ENCODE assay signal across 8 cellular contexts in genomic region chr3:112293368-112294321, GRCh38. TPM values are rescaled to one million over a fixed set of nuclear protein-coding genes. Genes with fewer than 3 reads are reported as not detected.
A peak's percentile ranks its signal among the peaks of the same experiment; 100 is the strongest.
DNase-seq lines count a peak whose midpoint lies in the region; ATAC-seq and TF ChIP-seq lines count a peak whose summit lies in the region.

TSS of gene SLC9C1 (minus strand) at chr3:112294216. CDS start at chr3:112286791, 7,425 bp downstream.

- peaks cover 16% of the 10 kb centered on the region for H3K4me1 Mint-ChIP-seq in MCF 10A (ENCODE audit: insufficient read depth, unreplicated experiment)

- no peaks in the 10 kb centered on the region for H4K20me1 ChIP-seq in KMS-11 (ENCODE audit: insufficient read depth)

- peaks cover 67% of the 10 kb centered on the region for H3K4me1 ChIP-seq in KMS-11 (ENCODE audit: low read depth, poor library complexity, severe bottlenecking)
- H3K4me1 ChIP-seq in iPS-15b (ENCODE audit: control insufficient read depth, insufficient read depth, low read length), result peaks cover 10% of the 10 kb centered on the region

- H3K9me3 ChIP-seq in iPS-15b (ENCODE audit: control insufficient read depth, insufficient read depth, low read length), result no peaks in the 10 kb centered on the region

- H3K27me3 ChIP-seq in KMS-11 (ENCODE audit: insufficient read depth, low read depth), result no peaks in the 10 kb centered on the region
- H3K27me3 ChIP-seq in iPS-15b (ENCODE audit: control insufficient read depth, insufficient read depth, low read length), result no peaks in the 10 kb centered on the region

- intact Hi-C loops in MCF 10A (cut with micrococcal nuclease), result loop anchor here (1.0 kb wide), 6 partner anchors 34 to 238 kb away; no protein-coding TSS in a partner anchor
- intact Hi-C loops in sciatic nerve (cut with DNase I), result loop anchor here (5.0 kb wide), 1 partner anchor 229 kb away; no protein-coding TSS in a partner anchor

- peak within 1 kb of the TSS; percentile 49 for H3K9ac ChIP-seq in KMS-11
- peak within 1 kb of the TSS; percentile 18 for H3K9ac ChIP-seq in iPS-15b (ENCODE audit: low read depth, low read length)

- H3K9me3 Mint-ChIP-seq in MCF 10A (ENCODE audit: unreplicated experiment), result peaks cover 7% of the 10 kb centered on the region

- peak; percentile 94 for ATAC-seq in sciatic nerve

- TF ChIP-seq CTCF in GM20000 (IDR thresholded peaks at IDR 0.05; ENCODE audit: extremely low read depth, missing control alignments), result peak; percentile 39
- peak; percentile 73 for TF ChIP-seq CTCF in KMS-11 (conservative IDR thresholded peaks at IDR 0.05; ENCODE audit: low read depth, low read length)
- TF ChIP-seq CTCF in RWPE1 (conservative IDR thresholded peaks at IDR 0.05; ENCODE audit: low read depth), result peak; percentile 63
- peak; percentile 56 for TF ChIP-seq CTCF in MCF 10A (IDR thresholded peaks at IDR 0.05; ENCODE audit: unreplicated experiment)

- no peaks in the 10 kb centered on the region for H3K27me3 Mint-ChIP-seq in MCF 10A (ENCODE audit: insufficient read depth, unreplicated experiment)

- peak within 1 kb of the TSS; percentile 88 for H3K27ac Mint-ChIP-seq in MCF 10A (ENCODE audit: low read depth, unreplicated experiment)

- DNase-seq in DMS153 (lab: John Stamatoyannopoulos, UW) (peak; percentile 62), GM20000 (ENCODE audit: low spot score) (peak; percentile 44), RWPE1 (ENCODE audit: low spot score) (peak; percentile 23), MCF 10A (ENCODE audit: unreplicated experiment) (peak; percentile 84), sciatic nerve (ENCODE audit: low spot score) (peak; percentile 56), cerebellar nuclear complex (lab: John Stamatoyannopoulos, UW) (no peak)

- CTCF ChIA-PET in RWPE1 (lab: Yijun Ruan, JAX) (interaction anchor here (0.6 to 1.8 kb wide), 16 partner anchors 9 to 237 kb away, joined by 3 to 11 read pairs (median 4); partner anchors contain the start of gene CD200), MCF 10A (lab: Yijun Ruan, JAX) (interaction anchor here (0.6 to 7.1 kb wide), 58 partner anchors 9 to 576 kb away, joined by 3 to 98 read pairs (median 5); partner anchors contain the start of gene CD200)

- no peaks in the 10 kb centered on the region for H3K36me3 Mint-ChIP-seq in MCF 10A (ENCODE audit: insufficient read depth, unreplicated experiment)

- peak within 1 kb of the TSS; percentile 79 for H3K4me2 ChIP-seq in KMS-11

- peak within 1 kb of the TSS; percentile 77 for H2AFZ ChIP-seq in KMS-11 (ENCODE audit: low read depth)

- H3K79me2 ChIP-seq in KMS-11 (ENCODE audit: insufficient read depth, low read depth), result no peaks in the 10 kb centered on the region

- no peaks in the 10 kb centered on the region for H3K36me3 ChIP-seq in KMS-11 (ENCODE audit: insufficient read depth)
- H3K36me3 ChIP-seq in iPS-15b (ENCODE audit: control insufficient read depth, insufficient read depth, low read length), result no peaks in the 10 kb centered on the region

- H3K27ac ChIP-seq in KMS-11, result peak within 1 kb of the TSS; percentile 64
- H3K27ac ChIP-seq in RWPE1, result no peak within 1 kb of the TSS

- peak within 1 kb of the TSS; percentile 60 for H3K4me3 Mint-ChIP-seq in MCF 10A (ENCODE audit: unreplicated experiment)

- no peak within 1 kb of the TSS for H3K4me3 ChIP-seq in KMS-11 (IDR thresholded peaks at IDR 0.05; ENCODE audit: insufficient read depth, low read depth, low read length)
- peak within 1 kb of the TSS; percentile 49 for H3K4me3 ChIP-seq in iPS-15b (ENCODE audit: low read depth, low read length)

- BruUV-seq in MCF 10A (replicated peaks; lab: Mats Ljungman, UMichigan), result no TSS peak

- POLR2A ChIA-PET in RWPE1 (lab: Yijun Ruan, JAX; ENCODE audit: low non-redundant PET) (no interaction called here), MCF 10A (lab: Yijun Ruan, JAX) (interaction anchor here (0.6 to 3.1 kb wide), 17 partner anchors 9 to 503 kb away, joined by 3 to 23 read pairs (median 4); partner anchors contain the start of genes ATG3 and SLC35A5)

RNA-seq across cellular contexts. Expression of gene SLC9C1, which starts in this region (rescaled TPM):
- total RNA-seq in MCF 10A (2022), result not detected in 2 replicates
- total RNA-seq in sciatic nerve, result 0.94 TPM

Comparison
In these comparisons a context has a peak if more than half of its experiments do, and no peak if none do; other contexts are left out.
1. Peak in DNase-seq in MCF 10A; RNA of the gene not detected or under 1 TPM.
2. Peak in DNase-seq and ATAC-seq in sciatic nerve; RNA of the gene not detected or under 1 TPM.
3. DNase-seq: peak in DMS153 (single experiment), GM20000 (single experiment) and RWPE1 (single experiment); none in cerebellar nuclear complex (0 of 2).
4. Peak in every context shown above with its lines, with median percentiles within 50 percentile points of each other: CTCF ChIP-seq.